Comparison of ENCODE assay signal across 1 cellular context in genomic region chr2:150357770-150358467, GRCh38.
TF ChIP-seq lines count a peak whose summit lies in the region.

No MANE protein-coding gene starts in this region.

TF ChIP-seq in liver, 16 proteins besides CTCF, POLR2A, EP300 and RAD21 (continued from another document):
- TF ChIP-seq SP1 (IDR thresholded peaks at IDR 0.05) (peak; percentile 97), ATF3 (IDR thresholded peaks at IDR 0.05) (peak; percentile 70), HNF4A (conservative IDR thresholded peaks at IDR 0.05) (peak; percentile 89 to 93), HNF4G (IDR thresholded peaks at IDR 0.05) (peak; percentile 65), JUND (IDR thresholded peaks at IDR 0.05) (peak; percentile 63 to 74), FOXA1 (IDR thresholded peaks at IDR 0.05) (peak; percentile 90), TAF1 (conservative IDR thresholded peaks at IDR 0.05) (no peak), GABPA (IDR thresholded peaks at IDR 0.05 in 1 of 2, conservative IDR thresholded peaks at IDR 0.05 in 1 of 2) (peak; percentile 15 to 17)
